1 cellular context compared by ENCODE assay signal in the genomic region with DNA sequence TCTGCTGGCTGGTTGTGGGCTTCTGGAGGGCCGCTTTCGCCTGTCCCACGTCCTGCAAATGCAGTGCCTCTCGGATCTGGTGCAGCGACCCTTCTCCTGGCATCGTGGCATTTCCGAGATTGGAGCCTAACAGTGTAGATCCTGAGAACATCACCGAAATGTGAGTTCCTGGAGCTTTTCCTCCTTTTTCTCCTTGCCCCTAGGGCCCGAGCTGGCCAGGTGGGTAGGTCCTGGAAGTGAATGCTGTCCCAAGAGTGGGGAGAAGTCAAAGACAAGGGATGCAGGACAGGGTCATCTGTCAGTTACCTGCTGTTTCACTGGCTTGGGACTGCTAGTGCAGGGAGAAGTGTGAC.
TF ChIP-seq lines count a peak whose summit lies in the region.

No MANE protein-coding gene starts in this region.

TF ChIP-seq in H1, 55 proteins besides CTCF, POLR2A, EP300 and RAD21:
- TF ChIP-seq RNF2 (IDR thresholded peaks at IDR 0.05; ENCODE audit: borderline replicate concordance, low read depth, low read length, missing control alignments, poor library complexity, severe bottlenecking) (peak; percentile 74), RFX5 (IDR thresholded peaks at IDR 0.05; ENCODE audit: borderline replicate concordance, low read depth, low read length) (no peak), EZH2 (IDR thresholded peaks at IDR 0.05; ENCODE audit: low read depth, low read length, severe bottlenecking) (peak; percentile 41), NRF1 (IDR thresholded peaks at IDR 0.05; ENCODE audit: low read depth, low read length) (no peak), RXRA (IDR thresholded peaks at IDR 0.05; ENCODE audit: insufficient read depth, low read depth, low read length) (no peak)
